ENCODE assay signal across 9 cellular contexts in the genomic region with DNA sequence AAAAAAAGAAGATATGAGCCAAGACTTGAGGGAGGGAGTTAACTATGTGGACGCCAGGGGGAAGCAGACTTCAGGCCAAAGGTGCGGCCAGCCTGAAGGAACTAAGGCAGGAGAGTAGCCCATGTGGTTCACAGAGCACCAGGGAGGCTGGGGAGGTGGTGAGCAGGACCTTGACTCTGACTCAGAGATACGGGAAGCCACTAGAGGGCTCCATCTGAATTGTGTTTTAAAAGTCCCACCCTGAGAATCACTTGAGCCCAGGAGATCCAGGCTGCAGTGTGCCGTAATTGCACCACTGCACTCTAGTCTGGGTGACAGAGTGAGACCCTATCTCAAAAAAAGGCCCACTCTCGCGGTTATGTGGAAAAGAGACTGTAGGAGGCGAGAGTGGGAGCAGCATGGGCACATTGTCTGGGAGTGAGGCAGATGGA. TPM values are rescaled to one million over a fixed set of nuclear protein-coding genes. Genes with fewer than 3 reads are reported as not detected.
DNase-seq lines count a peak whose midpoint lies in the region; ATAC-seq and TF ChIP-seq lines count a peak whose summit lies in the region.
"Had no signal": no experiment of that assay in that cellular context is flagged by ENCODE, and none has a peak within 500 bp of the region (broad histone marks: within the 10 kb centered on the region; RNA-seq: fewer than 3 reads in every experiment).

No MANE protein-coding gene starts in this region.

- no peaks in the 10 kb centered on the region for H3K9me3 Mint-ChIP-seq in CD4-positive, alpha-beta memory T cell
- H3K9me3 Mint-ChIP-seq: CD4-positive, CD25-positive, alpha-beta regulatory T cell had no signal

- CTCF ChIA-PET in CD4-positive, alpha-beta memory T cell (lab: Charles Lee; ENCODE audit: partially characterized antibody): interaction anchor here (0.7 to 1.9 kb wide), 2 partner anchors 18 to 156 kb away, joined by 3 to 7 read pairs; no protein-coding TSS in a partner anchor

- POLR2A ChIA-PET in CD4-positive, alpha-beta memory T cell (lab: Charles Lee; ENCODE audit: partially characterized antibody): no interaction called here

- peaks cover 10 to 29% of the 10 kb centered on the region in 2 donors for H3K36me3 Mint-ChIP-seq in CD4-positive, alpha-beta memory T cell

- peak; percentile 42 for ATAC-seq in HG02852 (IDR thresholded peaks at IDR 0.05; ENCODE audit: unreplicated experiment)
- ATAC-seq in HG02588 (IDR thresholded peaks at IDR 0.05; ENCODE audit: unreplicated experiment): no peak

- peaks cover 6% of the 10 kb centered on the region for H3K4me1 ChIP-seq in CD4-positive, alpha-beta memory T cell (ENCODE audit: insufficient read depth, low read length)

- DNase-seq in NCI-H1694 (lab: John Stamatoyannopoulos, UW) (peak; percentile 15), NCI-H1694 treated with DMSO at 0.1 percent for 48 hours (lab: John Stamatoyannopoulos, UW) (no peak), SIG-M5 treated with dmso at 0.1 percent for 504 hours (lab: John Stamatoyannopoulos, UW; ENCODE audit: unreplicated experiment) (peak; percentile 85), fibroblast of villous mesenchyme (ENCODE audit: low read depth) (peak; percentile 86), renal cortical epithelial cell (ENCODE audit: low read depth) (peak; percentile 68)
- DNase-seq in CD4-positive, alpha-beta memory T cell: no peak

- peaks cover 24% of the 10 kb centered on the region for H3K36me3 ChIP-seq in CD4-positive, alpha-beta memory T cell (ENCODE audit: insufficient read depth, low read length)

- H3K4me1 Mint-ChIP-seq in CD4-positive, alpha-beta memory T cell: peaks cover 12 to 18% (median 15%) of the 10 kb centered on the region in 4 donors

- H3K27ac Mint-ChIP-seq in CD4-positive, alpha-beta memory T cell: peak overlapping the region in 1 of 7 donors; percentile 68
- H3K27ac Mint-ChIP-seq: CD4-positive, CD25-positive, alpha-beta regulatory T cell had no signal

- H3K4me3 ChIP-seq in fibroblast of villous mesenchyme (ENCODE audit: low read depth, low read length): no peak overlapping the region
- H3K4me3 ChIP-seq in CD4-positive, alpha-beta memory T cell (ENCODE audit: low read length in 2 of 2): no peak overlapping the region

- no peaks in the 10 kb centered on the region for H3K9me3 ChIP-seq in CD4-positive, alpha-beta memory T cell (ENCODE audit: control insufficient read depth in 1 of 2, low read length in 2 of 2)

- TF ChIP-seq CTCF in fibroblast of villous mesenchyme (IDR thresholded peaks at IDR 0.05; ENCODE audit: insufficient read depth, low read depth, low read length): peak; percentile 62

- intact Hi-C loops in CD4-positive, alpha-beta memory T cell (cut with micrococcal nuclease): no loop called here

- H3K27me3 Mint-ChIP-seq in CD4-positive, alpha-beta memory T cell: no peaks in the 10 kb centered on the region
- H3K27me3 Mint-ChIP-seq: CD4-positive, CD25-positive, alpha-beta regulatory T cell had no signal

- no peaks in the 10 kb centered on the region for H3K27me3 ChIP-seq in CD4-positive, alpha-beta memory T cell (ENCODE audit: insufficient read depth, low read length)

- H3K27ac ChIP-seq in CD4-positive, alpha-beta memory T cell (ENCODE audit: low read depth, low read length): no peak overlapping the region

- no peak overlapping the region for H3K4me3 Mint-ChIP-seq in CD4-positive, alpha-beta memory T cell
- H3K4me3 Mint-ChIP-seq: CD4-positive, CD25-positive, alpha-beta regulatory T cell had no signal

RNA-seq across cellular contexts. Expression of a gene that starts 12.3 kb away (rescaled TPM):
- 34.1 and 40.6 TPM in 2 replicates for total RNA-seq in fibroblast of villous mesenchyme
- total RNA-seq in renal cortical epithelial cell: 35.1 and 37.2 TPM in 2 replicates
- 10 to 100 TPM; 42.5 to 45.5 TPM for total RNA-seq in CD4-positive, alpha-beta memory T cell
- 1 to 10 TPM; 3.3 to 9.6 TPM for polyA plus RNA-seq in CD4-positive, alpha-beta memory T cell

RNA-seq across cellular contexts. Expression of a gene that starts 55.7 kb away (rescaled TPM):
- total RNA-seq in fibroblast of villous mesenchyme (50.3 and 56.6 TPM in 2 replicates), renal cortical epithelial cell (66.8 and 101 TPM in 2 replicates)
- total RNA-seq in CD4-positive, alpha-beta memory T cell: 10 to 100 TPM; 28.9 to 31.3 TPM
- polyA plus RNA-seq in CD4-positive, alpha-beta memory T cell: 10 to 100 TPM; 27.6 to 29.8 TPM

Comparison
In these comparisons a context has a peak if more than half of its experiments do, and no peak if none do; other contexts are left out.
1. DNase-seq: peak in NCI-H1694 (single experiment), SIG-M5 treated with dmso at 0.1 percent for 504 hours (single experiment), fibroblast of villous mesenchyme (single experiment) and renal cortical epithelial cell (single experiment); none in NCI-H1694 treated with DMSO at 0.1 percent for 48 hours (single experiment) and CD4-positive, alpha-beta memory T cell (0 of 5).